ENCODE assay signal across 1 cellular context in genomic region chr11:16610213-16610737, GRCh38.
TF ChIP-seq lines count a peak whose summit lies in the region.

No MANE protein-coding gene starts in this region.

TF ChIP-seq in GM23338, 12 proteins besides CTCF, POLR2A, EP300 and RAD21 (continued from another document):
- TF ChIP-seq ZNF462 (CRISPR knock-in tag; IDR thresholded peaks at IDR 0.05) (no peak), EZH2phosphoT487 (IDR thresholded peaks at IDR 0.05; ENCODE audit: unreplicated experiment) (peak; percentile 65), EZH2 (IDR thresholded peaks at IDR 0.05; ENCODE audit: low read depth, unreplicated experiment) (peak; percentile 99), CREB1 (CRISPR knock-in tag; IDR thresholded peaks at IDR 0.05; ENCODE audit: low read depth) (no peak)
TF ChIP-seq in GM23338: peak in this region for 2.
